In genomic region chr2:197461073-197461472, GRCh38 we compare ENCODE assay signal across 16 cellular contexts. TPM values are rescaled to one million over a fixed set of nuclear protein-coding genes. Genes with fewer than 3 reads are reported as not detected.
DNase-seq lines count a peak whose midpoint lies in the region; ATAC-seq, FAIRE-seq and TF ChIP-seq lines count a peak whose summit lies in the region.
"Had no signal": no experiment of that assay in that cellular context is flagged by ENCODE, and none has a peak within 500 bp of the region (broad histone marks: within the 10 kb centered on the region; RNA-seq: fewer than 3 reads in every experiment).

No MANE protein-coding gene starts in this region.

- intact Hi-C loops in HCT116 (cut with micrococcal nuclease) = no loop called here

- H3K9ac ChIP-seq in HCT116 (ENCODE audit: low read length) (no peak overlapping the region), mucosa of rectum (ENCODE audit: low read depth in 1 of 2, low read length in 2 of 2) (no peak overlapping the region)
- H3K9ac ChIP-seq: BLaER1 treated with 17β-estradiol and CSF1 and Interleukin-3, amounts not matched to agents 10 nM and 100 nM had no signal

- no peak for TF ChIP-seq POLR2A in HCT116 (IDR thresholded peaks at IDR 0.05; ENCODE audit: borderline replicate concordance, extremely low read depth, insufficient read depth, insufficient read length)
- TF ChIP-seq POLR2A in GM12891 (IDR thresholded peaks at IDR 0.05; ENCODE audit: low read depth, low read length) = no peak

- H3K4me3 ChIP-seq in AG10803 (ENCODE audit: low read length) = no peak overlapping the region
- H3K4me3 ChIP-seq in HCT116 (replicated peaks in 1 of 2; ENCODE audit: low read depth in 1 of 2, low read length in 2 of 2) = no peak overlapping the region
- H3K4me3 ChIP-seq in choroid plexus epithelial cell (ENCODE audit: low read depth, low read length) = no peak overlapping the region
- H3K4me3 ChIP-seq in mucosa of rectum (ENCODE audit: low read length in 2 of 2) = no peak overlapping the region
- H3K4me3 ChIP-seq: BLaER1 treated with 17β-estradiol and CSF1 and Interleukin-3, amounts not matched to agents 10 nM and 100 nM; pancreas; spleen had no signal

- H4K20me1 ChIP-seq in HCT116 (ENCODE audit: insufficient read depth) = no peaks in the 10 kb centered on the region

- TF ChIP-seq CTCF in AG10803 (conservative IDR thresholded peaks at IDR 0.05; ENCODE audit: low read length) = no peak
- TF ChIP-seq CTCF in HCT116 (IDR thresholded peaks at IDR 0.05 in 2 of 3, conservative IDR thresholded peaks at IDR 0.05 in 1 of 3; ENCODE audit: borderline replicate concordance in 1 of 3, insufficient read depth in 1 of 3, low read depth in 2 of 3, low read length in 2 of 3) = no peak
- TF ChIP-seq CTCF in choroid plexus epithelial cell (conservative IDR thresholded peaks at IDR 0.05; ENCODE audit: low read depth, low read length) = no peak

- POLR2A ChIA-PET in HCT116 (lab: Charles Lee) = no interaction called here

- H3K9me3 ChIP-seq in HCT116 (ENCODE audit: control insufficient read depth in 1 of 2, insufficient read depth in 1 of 2, low read depth in 1 of 2, low read length in 2 of 2) (no peaks in the 10 kb centered on the region), mucosa of rectum (ENCODE audit: control insufficient read depth in 2 of 2, low read length in 2 of 2) (no peaks in the 10 kb centered on the region)
- H3K9me3 ChIP-seq: BLaER1 treated with 17β-estradiol and CSF1 and Interleukin-3, amounts not matched to agents 10 nM and 100 nM; pancreas; spleen had no signal

- H3K27me3 ChIP-seq in HCT116 (ENCODE audit: insufficient read depth, low read length) = no peaks in the 10 kb centered on the region
- H3K27me3 ChIP-seq in mucosa of rectum (ENCODE audit: control insufficient read depth in 2 of 2, insufficient read depth in 2 of 2, low read length in 2 of 2) = no peaks in the 10 kb centered on the region
- H3K27me3 ChIP-seq: BLaER1 treated with 17β-estradiol and CSF1 and Interleukin-3, amounts not matched to agents 10 nM and 100 nM; pancreas; spleen had no signal

- RAD21 ChIA-PET in HCT116 (lab: Charles Lee; ENCODE audit: low non-redundant PET in 1 of 2, low total read pairs in 2 of 2, uncharacterized antibody in 2 of 2, unreplicated experiment in 2 of 2) = no interaction called here

- peaks cover 6% of the 10 kb centered on the region in 2 experiments; a peak in 2 of 4 replicates for H3K36me3 ChIP-seq in HCT116 (ENCODE audit: control insufficient read depth in 1 of 2, insufficient read depth in 2 of 2, low read length in 2 of 2)
- H3K36me3 ChIP-seq in mucosa of rectum (ENCODE audit: control insufficient read depth in 2 of 2, insufficient read depth in 2 of 2, low read length in 2 of 2) = peaks cover 18 to 33% of the 10 kb centered on the region in 2 donors

- peaks cover 47% of the 10 kb centered on the region for H3K79me2 ChIP-seq in HCT116 (ENCODE audit: insufficient read depth, low read length)

- no peak overlapping the region for H3K27ac ChIP-seq in HCT116 (ENCODE audit: low read depth, low read length)
- H3K27ac ChIP-seq in mucosa of rectum (ENCODE audit: low read depth in 2 of 2, low read length in 2 of 2) = peak overlapping the region; percentile 1 to 75
- H3K27ac ChIP-seq: BLaER1 treated with 17β-estradiol and CSF1 and Interleukin-3, amounts not matched to agents 10 nM and 100 nM; pancreas; spleen had no signal

- no TSS peak for BruUV-seq in HCT116 (replicated peaks; lab: Mats Ljungman, UMichigan)

- no peak overlapping the region; the same call in 1 of the 2 replicates for H3K4me2 ChIP-seq in HCT116 (ENCODE audit: low read length)
- H3K4me2 ChIP-seq: BLaER1 treated with 17β-estradiol and CSF1 and Interleukin-3, amounts not matched to agents 10 nM and 100 nM had no signal

- peak; percentile 12 for DNase-seq in AG10803 (ENCODE audit: low read depth)
- no peak for DNase-seq in HCT116 (ENCODE audit: low read depth, low spot score)
- peak; percentile 31 for DNase-seq in choroid plexus epithelial cell (ENCODE audit: low read depth)
- no peak for DNase-seq in NCI-H1417 treated with DMSO at 0.1 percent for 48 hours (lab: John Stamatoyannopoulos, UW)
- no peak for DNase-seq in GM12891 (ENCODE audit: insufficient read length, low spot score)
- DNase-seq: activated CD4-positive, alpha-beta T cell treated with anti-CD3 and anti-CD28 coated beads for 1 hour; activated T-cell treated with anti-CD3 and anti-CD28 coated beads for 4 hours; NCI-H187 treated with DMSO at 0.1 percent for 48 hours; NCI-H526; OCI-M1; pancreas; spleen had no signal

- TF ChIP-seq RAD21 in HCT116 (IDR thresholded peaks at IDR 0.05; ENCODE audit: low read depth) = no peak

- H2AFZ ChIP-seq in HCT116 (ENCODE audit: low read depth, low read length, poor library complexity, severe bottlenecking) = no peak overlapping the region

- no peaks in the 10 kb centered on the region for H3K9me2 ChIP-seq in HCT116 (ENCODE audit: insufficient read depth)

- CTCF ChIA-PET in HCT116 (lab: Charles Lee) = no interaction called here

- FAIRE-seq in GM12891 (lab: Jason Lieb, UNC) = no peak
- FAIRE-seq: pancreas had no signal

- peak; percentile 42 for ATAC-seq in HCT116
- no peak for ATAC-seq in HG02938 (IDR thresholded peaks at IDR 0.05; ENCODE audit: unreplicated experiment)
- no peak for ATAC-seq in HG02840 (IDR thresholded peaks at IDR 0.05; ENCODE audit: low FRiP score, unreplicated experiment)

- H3K4me1 ChIP-seq in HCT116 (ENCODE audit: control insufficient read depth in 1 of 2, insufficient read depth in 2 of 2, low read length in 2 of 2) (peaks cover 0 to 9% of the 10 kb centered on the region in 2 experiments; a peak in 2 of 4 replicates), mucosa of rectum (ENCODE audit: control insufficient read depth in 2 of 2, insufficient read depth in 2 of 2, low read length in 2 of 2) (peaks cover 0 to 7% of the 10 kb centered on the region in 2 donors)
- H3K4me1 ChIP-seq: pancreas had no signal

TF ChIP-seq in HCT116, 20 proteins besides CTCF, POLR2A, EP300 and RAD21 (continues in another document):
- TF ChIP-seq SRF (IDR thresholded peaks at IDR 0.05; ENCODE audit: low read depth) (no peak), JUND (IDR thresholded peaks at IDR 0.05) (no peak), FOSL1 (IDR thresholded peaks at IDR 0.05; ENCODE audit: low read depth) (no peak), SIN3A (IDR thresholded peaks at IDR 0.05; ENCODE audit: low read depth) (no peak), ELF1 (IDR thresholded peaks at IDR 0.05; ENCODE audit: borderline replicate concordance, low read depth) (no peak)

TF ChIP-seq in GM12891, 5 proteins besides CTCF, POLR2A, EP300 and RAD21:
- TF ChIP-seq SPI1 (IDR thresholded peaks at IDR 0.05; ENCODE audit: low read depth, low read length) = no peak
- no peak for TF ChIP-seq TAF1 (IDR thresholded peaks at IDR 0.05; ENCODE audit: low read depth, low read length)
- TF ChIP-seq PAX5 (IDR thresholded peaks at IDR 0.05; ENCODE audit: insufficient read depth, low read length, severe bottlenecking) = no peak
- no peak for TF ChIP-seq POLR2AphosphoS5 (IDR thresholded peaks at IDR 0.05; ENCODE audit: low read depth, low read length)
- no peak for TF ChIP-seq POU2F2 (IDR thresholded peaks at IDR 0.05; ENCODE audit: low read depth, low read length)

RNA-seq across cellular contexts. Expression of gene COQ10B, which starts 7.7 kb away (rescaled TPM):
- total RNA-seq in HCT116 (2021; ENCODE audit: unreplicated experiment) = 20.4 TPM
- 8.8 and 10.2 TPM in 2 replicates for polyA plus RNA-seq in HCT116 (2012)
- 10.4 TPM for polyA plus RNA-seq in GM12891 (2012; ENCODE audit: low read depth, missing spikeins)

RNA-seq across cellular contexts. Expression of gene SF3B1, which starts 26.2 kb away (rescaled TPM):
- 282 TPM for total RNA-seq in HCT116 (2021; ENCODE audit: unreplicated experiment)
- polyA plus RNA-seq in HCT116 (2012) = 194 and 213 TPM in 2 replicates
- polyA plus RNA-seq in GM12891 (2012; ENCODE audit: low read depth, missing spikeins) = 174 TPM

RNA-seq across cellular contexts. Expression of gene HSPD1, which starts 38.6 kb away (rescaled TPM):
- 995 TPM for total RNA-seq in HCT116 (2021; ENCODE audit: unreplicated experiment)
- 359 and 527 TPM in 2 replicates for polyA plus RNA-seq in HCT116 (2012)
- 397 TPM for polyA plus RNA-seq in GM12891 (2012; ENCODE audit: low read depth, missing spikeins)

RNA-seq across cellular contexts. Expression of gene HSPE1, which starts 39.1 kb away (rescaled TPM):
- 291 TPM for total RNA-seq in HCT116 (2021; ENCODE audit: unreplicated experiment)
- 173 and 265 TPM in 2 replicates for polyA plus RNA-seq in HCT116 (2012)
- 366 TPM for polyA plus RNA-seq in GM12891 (2012; ENCODE audit: low read depth, missing spikeins)

RNA-seq across cellular contexts. Expression of gene MOB4, which starts 54.8 kb away (rescaled TPM):
- total RNA-seq in HCT116 (2021; ENCODE audit: unreplicated experiment) = 24.4 TPM
- 14.5 and 19.7 TPM in 2 replicates for polyA plus RNA-seq in HCT116 (2012)
- polyA plus RNA-seq in GM12891 (2012; ENCODE audit: low read depth, missing spikeins) = 20.9 TPM

Comparison
In these comparisons a context has a peak if more than half of its experiments do, and no peak if none do; other contexts are left out.
1. DNase-seq: peak in AG10803 (single experiment) and choroid plexus epithelial cell (single experiment); none in HCT116 (single experiment), NCI-H1417 treated with DMSO at 0.1 percent for 48 hours (single experiment) and GM12891 (single experiment).